1 cellular context compared by ENCODE assay signal in the genomic region with DNA sequence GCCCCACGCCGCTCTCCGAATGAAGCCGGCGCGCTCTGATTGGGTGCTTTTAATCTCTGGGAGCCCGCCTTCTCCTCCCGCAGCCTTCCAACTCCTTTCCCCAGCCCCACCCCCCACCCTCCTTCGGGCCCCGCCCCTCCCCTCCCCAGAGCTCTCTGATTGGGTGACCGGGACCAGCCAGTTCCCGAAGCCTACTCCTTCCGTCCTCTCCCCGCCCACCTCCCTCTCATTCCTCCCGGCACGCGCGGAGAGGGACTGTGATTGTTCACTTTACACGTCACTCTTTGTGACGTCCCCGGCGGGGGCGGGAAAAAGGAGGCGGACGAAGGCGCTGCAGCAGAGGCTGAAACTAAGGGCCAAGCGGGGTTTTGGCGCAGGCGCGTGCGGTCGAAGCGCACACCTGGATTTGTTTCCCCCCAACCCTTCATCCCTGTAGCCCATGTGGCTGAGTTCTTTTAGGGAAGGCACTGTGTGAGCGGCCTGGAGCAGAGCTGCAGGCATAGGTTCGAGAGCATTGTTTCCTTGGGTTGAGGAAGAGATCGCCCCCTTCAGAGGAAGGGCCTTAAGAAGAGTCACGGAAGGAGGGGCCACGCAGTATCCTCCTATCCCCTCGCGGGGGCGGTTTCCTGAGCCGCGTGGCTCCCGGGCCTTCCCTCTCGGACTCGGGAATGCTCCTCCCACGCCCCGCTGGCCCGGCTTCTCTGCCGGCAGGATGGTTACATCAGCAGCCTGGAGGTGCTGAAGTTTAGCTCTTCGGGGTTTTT.
TF ChIP-seq lines count a peak whose summit lies in the region.

MEX3C (minus strand) TSS at position 21 of the 764 bp plus-strand sequence. CDS start 361 bp downstream, outside the sequence.

TF ChIP-seq in K562, 482 proteins besides CTCF, POLR2A, EP300 and RAD21 (continued from another document and continues in another):
- TF ChIP-seq ZBTB17 (CRISPR knock-in tag; IDR thresholded peaks at IDR 0.05), result no peak
- no peak; the same call in 1 of the 2 replicates for TF ChIP-seq TARDBP (IDR thresholded peaks at IDR 0.05)
- TF ChIP-seq RCOR1 (IDR thresholded peaks at IDR 0.05; ENCODE audit: borderline replicate concordance in 1 of 2, low read depth in 2 of 2, low read length in 2 of 2), result no peak
- TF ChIP-seq U2AF2 (optimal IDR thresholded peaks at IDR 0.05; ENCODE audit: low read depth, low read length), result no peak
- TF ChIP-seq, protein P1, sequence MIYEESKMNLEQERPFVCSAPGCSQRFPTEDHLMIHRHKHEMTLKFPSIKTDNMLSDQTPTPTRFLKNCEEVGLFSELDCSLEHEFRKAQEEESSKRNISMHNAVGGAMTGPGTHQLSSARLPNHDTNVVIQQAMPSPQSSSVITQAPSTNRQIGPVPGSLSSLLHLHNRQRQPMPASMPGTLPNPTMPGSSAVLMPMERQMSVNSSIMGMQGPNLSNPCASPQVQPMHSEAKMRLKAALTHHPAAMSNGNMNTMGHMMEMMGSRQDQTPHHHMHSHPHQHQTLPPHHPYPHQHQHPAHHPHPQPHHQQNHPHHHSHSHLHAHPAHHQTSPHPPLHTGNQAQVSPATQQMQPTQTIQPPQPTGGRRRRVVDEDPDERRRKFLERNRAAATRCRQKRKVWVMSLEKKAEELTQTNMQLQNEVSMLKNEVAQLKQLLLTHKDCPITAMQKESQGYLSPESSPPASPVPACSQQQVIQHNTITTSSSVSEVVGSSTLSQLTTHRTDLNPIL (CRISPR knock-in tag; IDR thresholded peaks at IDR 0.05), result no peak
- TF ChIP-seq, protein P2, sequence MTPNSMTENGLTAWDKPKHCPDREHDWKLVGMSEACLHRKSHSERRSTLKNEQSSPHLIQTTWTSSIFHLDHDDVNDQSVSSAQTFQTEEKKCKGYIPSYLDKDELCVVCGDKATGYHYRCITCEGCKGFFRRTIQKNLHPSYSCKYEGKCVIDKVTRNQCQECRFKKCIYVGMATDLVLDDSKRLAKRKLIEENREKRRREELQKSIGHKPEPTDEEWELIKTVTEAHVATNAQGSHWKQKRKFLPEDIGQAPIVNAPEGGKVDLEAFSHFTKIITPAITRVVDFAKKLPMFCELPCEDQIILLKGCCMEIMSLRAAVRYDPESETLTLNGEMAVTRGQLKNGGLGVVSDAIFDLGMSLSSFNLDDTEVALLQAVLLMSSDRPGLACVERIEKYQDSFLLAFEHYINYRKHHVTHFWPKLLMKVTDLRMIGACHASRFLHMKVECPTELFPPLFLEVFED (CRISPR knock-in tag; conservative IDR thresholded peaks at IDR 0.05), result no peak
- no peak for TF ChIP-seq CSDE1 (IDR thresholded peaks at IDR 0.05)
- TF ChIP-seq XRCC3 (IDR thresholded peaks at IDR 0.05), result no peak
- peak; percentile 47 for TF ChIP-seq ASH1L (IDR thresholded peaks at IDR 0.05; ENCODE audit: borderline replicate concordance, low read depth, partially characterized antibody)
- TF ChIP-seq KLF6 (CRISPR knock-in tag; IDR thresholded peaks at IDR 0.05; ENCODE audit: borderline replicate concordance), result no peak
- TF ChIP-seq PHB2 (IDR thresholded peaks at IDR 0.05; ENCODE audit: low read depth), result no peak
- no peak for TF ChIP-seq ZNF232 (CRISPR knock-in tag; IDR thresholded peaks at IDR 0.05)
- TF ChIP-seq IRF2 (CRISPR knock-in tag; IDR thresholded peaks at IDR 0.05), result no peak
- TF ChIP-seq RUNX1 (IDR thresholded peaks at IDR 0.05; ENCODE audit: low read depth), result no peak
- peak; percentile 34; the same call in 1 of the 2 replicates for TF ChIP-seq ELF1 (tag; IDR thresholded peaks at IDR 0.05)
- TF ChIP-seq ZNF589 (CRISPR knock-in tag; IDR thresholded peaks at IDR 0.05; ENCODE audit: low read depth), result peak; percentile 77
- TF ChIP-seq KAT8 (IDR thresholded peaks at IDR 0.05; ENCODE audit: low read depth), result no peak
- TF ChIP-seq, protein P3, sequence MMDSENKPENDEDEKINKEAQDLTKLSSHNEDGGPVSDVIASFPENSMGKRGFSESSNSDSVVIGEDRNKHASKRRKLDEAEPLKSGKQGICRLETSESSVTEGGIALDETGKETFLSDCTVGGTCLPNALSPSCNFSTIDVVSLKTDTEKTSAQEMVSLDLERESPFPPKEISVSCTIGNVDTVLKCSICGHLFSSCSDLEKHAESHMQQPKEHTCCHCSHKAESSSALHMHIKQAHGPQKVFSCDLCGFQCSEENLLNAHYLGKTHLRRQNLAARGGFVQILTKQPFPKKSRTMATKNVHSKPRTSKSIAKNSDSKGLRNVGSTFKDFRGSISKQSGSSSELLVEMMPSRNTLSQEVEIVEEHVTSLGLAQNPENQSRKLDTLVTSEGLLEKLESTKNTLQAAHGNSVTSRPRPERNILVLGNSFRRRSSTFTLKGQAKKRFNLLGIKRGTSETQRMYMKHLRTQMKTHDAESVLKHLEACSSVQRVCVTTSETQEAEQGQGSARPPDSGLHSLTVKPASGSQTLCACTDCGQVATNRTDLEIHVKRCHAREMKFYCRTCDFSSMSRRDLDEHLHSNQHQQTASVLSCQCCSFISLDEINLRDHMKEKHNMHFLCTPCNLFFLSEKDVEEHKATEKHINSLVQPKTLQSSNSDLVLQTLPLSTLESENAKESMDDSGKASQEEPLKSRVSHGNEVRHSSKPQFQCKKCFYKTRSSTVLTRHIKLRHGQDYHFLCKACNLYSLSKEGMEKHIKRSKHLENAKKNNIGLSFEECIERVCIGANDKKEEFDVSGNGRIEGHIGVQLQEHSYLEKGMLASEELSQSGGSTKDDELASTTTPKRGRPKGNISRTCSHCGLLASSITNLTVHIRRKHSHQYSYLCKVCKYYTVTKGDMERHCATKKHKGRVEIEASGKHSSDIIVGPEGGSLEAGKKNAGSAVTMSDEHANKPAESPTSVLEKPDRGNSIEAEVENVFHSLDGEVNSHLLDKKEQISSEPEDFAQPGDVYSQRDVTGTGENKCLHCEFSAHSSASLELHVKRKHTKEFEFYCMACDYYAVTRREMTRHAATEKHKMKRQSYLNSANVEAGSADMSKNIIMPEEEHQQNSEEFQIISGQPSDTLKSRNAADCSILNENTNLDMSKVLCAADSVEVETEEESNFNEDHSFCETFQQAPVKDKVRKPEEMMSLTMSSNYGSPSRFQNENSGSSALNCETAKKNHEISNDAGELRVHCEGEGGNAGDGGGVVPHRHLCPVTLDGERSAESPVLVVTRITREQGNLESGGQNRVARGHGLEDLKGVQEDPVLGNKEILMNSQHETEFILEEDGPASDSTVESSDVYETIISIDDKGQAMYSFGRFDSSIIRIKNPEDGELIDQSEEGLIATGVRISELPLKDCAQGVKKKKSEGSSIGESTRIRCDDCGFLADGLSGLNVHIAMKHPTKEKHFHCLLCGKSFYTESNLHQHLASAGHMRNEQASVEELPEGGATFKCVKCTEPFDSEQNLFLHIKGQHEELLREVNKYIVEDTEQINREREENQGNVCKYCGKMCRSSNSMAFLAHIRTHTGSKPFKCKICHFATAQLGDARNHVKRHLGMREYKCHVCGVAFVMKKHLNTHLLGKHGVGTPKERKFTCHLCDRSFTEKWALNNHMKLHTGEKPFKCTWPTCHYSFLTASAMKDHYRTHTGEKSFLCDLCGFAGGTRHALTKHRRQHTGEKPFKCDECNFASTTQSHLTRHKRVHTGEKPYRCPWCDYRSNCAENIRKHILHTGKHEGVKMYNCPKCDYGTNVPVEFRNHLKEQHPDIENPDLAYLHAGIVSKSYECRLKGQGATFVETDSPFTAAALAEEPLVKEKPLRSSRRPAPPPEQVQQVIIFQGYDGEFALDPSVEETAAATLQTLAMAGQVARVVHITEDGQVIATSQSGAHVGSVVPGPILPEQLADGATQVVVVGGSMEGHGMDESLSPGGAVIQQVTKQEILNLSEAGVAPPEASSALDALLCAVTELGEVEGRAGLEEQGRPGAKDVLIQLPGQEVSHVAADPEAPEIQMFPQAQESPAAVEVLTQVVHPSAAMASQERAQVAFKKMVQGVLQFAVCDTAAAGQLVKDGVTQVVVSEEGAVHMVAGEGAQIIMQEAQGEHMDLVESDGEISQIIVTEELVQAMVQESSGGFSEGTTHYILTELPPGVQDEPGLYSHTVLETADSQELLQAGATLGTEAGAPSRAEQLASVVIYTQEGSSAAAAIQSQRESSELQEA (IDR thresholded peaks at IDR 0.05; ENCODE audit: low read depth), result no peak
- TF ChIP-seq MCM5 (IDR thresholded peaks at IDR 0.05; ENCODE audit: low read depth), result no peak
- peak; percentile 53 for TF ChIP-seq GABPA (tag; conservative IDR thresholded peaks at IDR 0.05; ENCODE audit: low read depth)
- TF ChIP-seq MAFF (IDR thresholded peaks at IDR 0.05; ENCODE audit: low read length), result no peak
- 0 out of 2 replicates have a peak, but pooled peaks have one; percentile 53 for TF ChIP-seq E2F4 (CRISPR knock-in tag; IDR thresholded peaks at IDR 0.05; ENCODE audit: low read depth)
- TF ChIP-seq, protein P4, sequence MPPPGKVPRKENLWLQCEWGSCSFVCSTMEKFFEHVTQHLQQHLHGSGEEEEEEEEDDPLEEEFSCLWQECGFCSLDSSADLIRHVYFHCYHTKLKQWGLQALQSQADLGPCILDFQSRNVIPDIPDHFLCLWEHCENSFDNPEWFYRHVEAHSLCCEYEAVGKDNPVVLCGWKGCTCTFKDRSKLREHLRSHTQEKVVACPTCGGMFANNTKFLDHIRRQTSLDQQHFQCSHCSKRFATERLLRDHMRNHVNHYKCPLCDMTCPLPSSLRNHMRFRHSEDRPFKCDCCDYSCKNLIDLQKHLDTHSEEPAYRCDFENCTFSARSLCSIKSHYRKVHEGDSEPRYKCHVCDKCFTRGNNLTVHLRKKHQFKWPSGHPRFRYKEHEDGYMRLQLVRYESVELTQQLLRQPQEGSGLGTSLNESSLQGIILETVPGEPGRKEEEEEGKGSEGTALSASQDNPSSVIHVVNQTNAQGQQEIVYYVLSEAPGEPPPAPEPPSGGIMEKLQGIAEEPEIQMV (tag; conservative IDR thresholded peaks at IDR 0.05; ENCODE audit: low read depth), result no peak
- TF ChIP-seq RHOXF2B (CRISPR knock-in tag; conservative IDR thresholded peaks at IDR 0.05), result no peak
- TF ChIP-seq TSC22D4 (tag; IDR thresholded peaks at IDR 0.05), result no peak
- TF ChIP-seq THRAP3 (IDR thresholded peaks at IDR 0.05; ENCODE audit: borderline replicate concordance), result no peak
- TF ChIP-seq, protein P5, sequence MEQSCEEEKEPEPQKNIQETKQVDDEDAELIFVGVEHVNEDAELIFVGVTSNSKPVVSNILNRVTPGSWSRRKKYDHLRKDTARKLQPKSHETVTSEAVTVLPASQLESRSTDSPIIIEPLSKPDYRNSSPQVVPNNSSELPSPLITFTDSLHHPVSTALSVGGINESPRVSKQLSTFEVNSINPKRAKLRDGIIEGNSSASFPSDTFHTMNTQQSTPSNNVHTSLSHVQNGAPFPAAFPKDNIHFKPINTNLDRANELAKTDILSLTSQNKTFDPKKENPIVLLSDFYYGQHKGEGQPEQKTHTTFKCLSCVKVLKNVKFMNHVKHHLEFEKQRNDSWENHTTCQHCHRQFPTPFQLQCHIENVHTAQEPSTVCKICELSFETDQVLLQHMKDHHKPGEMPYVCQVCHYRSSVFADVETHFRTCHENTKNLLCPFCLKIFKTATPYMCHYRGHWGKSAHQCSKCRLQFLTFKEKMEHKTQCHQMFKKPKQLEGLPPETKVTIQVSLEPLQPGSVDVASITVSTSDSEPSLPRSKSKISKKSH (CRISPR knock-in tag; IDR thresholded peaks at IDR 0.05), result no peak
- no peak for TF ChIP-seq ZNF518B (CRISPR knock-in tag; IDR thresholded peaks at IDR 0.05)
- no peak for TF ChIP-seq ARID1B (IDR thresholded peaks at IDR 0.05)
- TF ChIP-seq GTF2A2 (tag; IDR thresholded peaks at IDR 0.05), result no peak
- no peak for TF ChIP-seq CBFA2T3 (IDR thresholded peaks at IDR 0.05)
- TF ChIP-seq, protein P6, sequence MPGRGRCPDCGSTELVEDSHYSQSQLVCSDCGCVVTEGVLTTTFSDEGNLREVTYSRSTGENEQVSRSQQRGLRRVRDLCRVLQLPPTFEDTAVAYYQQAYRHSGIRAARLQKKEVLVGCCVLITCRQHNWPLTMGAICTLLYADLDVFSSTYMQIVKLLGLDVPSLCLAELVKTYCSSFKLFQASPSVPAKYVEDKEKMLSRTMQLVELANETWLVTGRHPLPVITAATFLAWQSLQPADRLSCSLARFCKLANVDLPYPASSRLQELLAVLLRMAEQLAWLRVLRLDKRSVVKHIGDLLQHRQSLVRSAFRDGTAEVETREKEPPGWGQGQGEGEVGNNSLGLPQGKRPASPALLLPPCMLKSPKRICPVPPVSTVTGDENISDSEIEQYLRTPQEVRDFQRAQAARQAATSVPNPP (IDR thresholded peaks at IDR 0.05; ENCODE audit: borderline replicate concordance, insufficient read depth, insufficient read length), result no peak
- no peak for TF ChIP-seq ZNF174 (CRISPR knock-in tag; IDR thresholded peaks at IDR 0.05)
- no peak for TF ChIP-seq ZNF717 (CRISPR knock-in tag; IDR thresholded peaks at IDR 0.05)
- no peak for TF ChIP-seq POLR3G (IDR thresholded peaks at IDR 0.05; ENCODE audit: extremely low read depth, insufficient read length, insufficient replicate concordance)
